In the genomic region with DNA sequence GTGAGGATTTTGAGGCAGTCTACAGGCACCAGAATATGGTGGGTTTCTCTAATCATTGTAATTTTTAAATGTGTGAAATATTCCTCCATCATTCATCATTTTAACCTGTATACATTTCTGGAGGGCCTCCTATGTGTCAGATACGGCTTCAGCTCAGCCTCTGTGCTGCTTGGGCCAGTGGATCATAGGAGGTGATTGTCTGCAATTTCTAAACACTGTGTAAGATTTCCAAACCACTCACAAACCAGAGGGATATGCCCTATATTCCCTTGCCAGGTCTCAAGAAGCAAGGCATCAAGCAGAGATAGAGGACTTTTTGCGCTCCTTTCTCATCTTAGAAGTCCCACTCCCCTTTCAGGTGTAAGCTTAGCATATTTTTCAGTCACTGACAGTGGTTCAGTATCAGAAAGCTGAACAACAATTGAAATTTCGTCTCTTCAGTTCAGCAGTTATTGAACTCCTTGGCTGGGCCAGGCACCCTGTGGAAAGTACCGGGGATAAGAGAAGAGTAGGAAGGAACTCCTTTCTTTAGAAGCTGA, we compare ENCODE assay signal across 1 cellular context.
TF ChIP-seq lines count a peak whose summit lies in the region.

No MANE protein-coding gene starts in this region.

TF ChIP-seq in GM23338, 12 proteins besides CTCF, POLR2A, EP300 and RAD21 (continued from another document):
- TF ChIP-seq, protein P1, sequence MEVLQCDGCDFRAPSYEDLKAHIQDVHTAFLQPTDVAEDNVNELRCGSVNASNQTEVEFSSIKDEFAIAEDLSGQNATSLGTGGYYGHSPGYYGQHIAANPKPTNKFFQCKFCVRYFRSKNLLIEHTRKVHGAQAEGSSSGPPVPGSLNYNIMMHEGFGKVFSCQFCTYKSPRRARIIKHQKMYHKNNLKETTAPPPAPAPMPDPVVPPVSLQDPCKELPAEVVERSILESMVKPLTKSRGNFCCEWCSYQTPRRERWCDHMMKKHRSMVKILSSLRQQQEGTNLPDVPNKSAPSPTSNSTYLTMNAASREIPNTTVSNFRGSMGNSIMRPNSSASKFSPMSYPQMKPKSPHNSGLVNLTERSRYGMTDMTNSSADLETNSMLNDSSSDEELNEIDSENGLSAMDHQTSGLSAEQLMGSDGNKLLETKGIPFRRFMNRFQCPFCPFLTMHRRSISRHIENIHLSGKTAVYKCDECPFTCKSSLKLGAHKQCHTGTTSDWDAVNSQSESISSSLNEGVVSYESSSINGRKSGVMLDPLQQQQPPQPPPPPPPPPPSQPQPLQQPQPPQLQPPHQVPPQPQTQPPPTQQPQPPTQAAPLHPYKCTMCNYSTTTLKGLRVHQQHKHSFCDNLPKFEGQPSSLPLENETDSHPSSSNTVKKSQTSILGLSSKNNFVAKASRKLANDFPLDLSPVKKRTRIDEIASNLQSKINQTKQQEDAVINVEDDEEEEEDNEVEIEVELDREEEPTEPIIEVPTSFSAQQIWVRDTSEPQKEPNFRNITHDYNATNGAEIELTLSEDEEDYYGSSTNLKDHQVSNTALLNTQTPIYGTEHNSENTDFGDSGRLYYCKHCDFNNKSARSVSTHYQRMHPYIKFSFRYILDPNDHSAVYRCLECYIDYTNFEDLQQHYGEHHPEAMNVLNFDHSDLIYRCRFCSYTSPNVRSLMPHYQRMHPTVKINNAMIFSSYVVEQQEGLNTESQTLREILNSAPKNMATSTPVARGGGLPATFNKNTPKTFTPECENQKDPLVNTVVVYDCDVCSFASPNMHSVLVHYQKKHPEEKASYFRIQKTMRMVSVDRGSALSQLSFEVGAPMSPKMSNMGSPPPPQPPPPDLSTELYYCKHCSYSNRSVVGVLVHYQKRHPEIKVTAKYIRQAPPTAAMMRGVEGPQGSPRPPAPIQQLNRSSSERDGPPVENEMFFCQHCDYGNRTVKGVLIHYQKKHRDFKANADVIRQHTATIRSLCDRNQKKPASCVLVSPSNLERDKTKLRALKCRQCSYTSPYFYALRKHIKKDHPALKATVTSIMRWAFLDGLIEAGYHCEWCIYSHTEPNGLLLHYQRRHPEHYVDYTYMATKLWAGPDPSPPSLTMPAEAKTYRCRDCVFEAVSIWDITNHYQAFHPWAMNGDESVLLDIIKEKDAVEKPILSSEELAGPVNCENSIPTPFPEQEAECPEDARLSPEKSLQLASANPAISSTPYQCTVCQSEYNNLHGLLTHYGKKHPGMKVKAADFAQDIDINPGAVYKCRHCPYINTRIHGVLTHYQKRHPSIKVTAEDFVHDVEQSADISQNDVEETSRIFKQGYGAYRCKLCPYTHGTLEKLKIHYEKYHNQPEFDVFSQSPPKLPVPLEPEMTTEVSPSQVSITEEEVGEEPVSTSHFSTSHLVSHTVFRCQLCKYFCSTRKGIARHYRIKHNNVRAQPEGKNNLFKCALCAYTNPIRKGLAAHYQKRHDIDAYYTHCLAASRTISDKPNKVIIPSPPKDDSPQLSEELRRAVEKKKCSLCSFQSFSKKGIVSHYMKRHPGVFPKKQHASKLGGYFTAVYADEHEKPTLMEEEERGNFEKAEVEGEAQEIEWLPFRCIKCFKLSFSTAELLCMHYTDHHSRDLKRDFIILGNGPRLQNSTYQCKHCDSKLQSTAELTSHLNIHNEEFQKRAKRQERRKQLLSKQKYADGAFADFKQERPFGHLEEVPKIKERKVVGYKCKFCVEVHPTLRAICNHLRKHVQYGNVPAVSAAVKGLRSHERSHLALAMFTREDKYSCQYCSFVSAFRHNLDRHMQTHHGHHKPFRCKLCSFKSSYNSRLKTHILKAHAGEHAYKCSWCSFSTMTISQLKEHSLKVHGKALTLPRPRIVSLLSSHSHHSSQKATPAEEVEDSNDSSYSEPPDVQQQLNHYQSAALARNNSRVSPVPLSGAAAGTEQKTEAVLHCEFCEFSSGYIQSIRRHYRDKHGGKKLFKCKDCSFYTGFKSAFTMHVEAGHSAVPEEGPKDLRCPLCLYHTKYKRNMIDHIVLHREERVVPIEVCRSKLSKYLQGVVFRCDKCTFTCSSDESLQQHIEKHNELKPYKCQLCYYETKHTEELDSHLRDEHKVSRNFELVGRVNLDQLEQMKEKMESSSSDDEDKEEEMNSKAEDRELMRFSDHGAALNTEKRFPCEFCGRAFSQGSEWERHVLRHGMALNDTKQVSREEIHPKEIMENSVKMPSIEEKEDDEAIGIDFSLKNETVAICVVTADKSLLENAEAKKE (CRISPR knock-in tag; IDR thresholded peaks at IDR 0.05), result no peak
- TF ChIP-seq, protein P2, sequence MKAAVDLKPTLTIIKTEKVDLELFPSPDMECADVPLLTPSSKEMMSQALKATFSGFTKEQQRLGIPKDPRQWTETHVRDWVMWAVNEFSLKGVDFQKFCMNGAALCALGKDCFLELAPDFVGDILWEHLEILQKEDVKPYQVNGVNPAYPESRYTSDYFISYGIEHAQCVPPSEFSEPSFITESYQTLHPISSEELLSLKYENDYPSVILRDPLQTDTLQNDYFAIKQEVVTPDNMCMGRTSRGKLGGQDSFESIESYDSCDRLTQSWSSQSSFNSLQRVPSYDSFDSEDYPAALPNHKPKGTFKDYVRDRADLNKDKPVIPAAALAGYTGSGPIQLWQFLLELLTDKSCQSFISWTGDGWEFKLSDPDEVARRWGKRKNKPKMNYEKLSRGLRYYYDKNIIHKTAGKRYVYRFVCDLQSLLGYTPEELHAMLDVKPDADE (IDR thresholded peaks at IDR 0.05), result no peak
- no peak for TF ChIP-seq CREB1 (CRISPR knock-in tag; IDR thresholded peaks at IDR 0.05; ENCODE audit: low read depth)
- no peak for TF ChIP-seq ZNF114 (CRISPR knock-in tag; IDR thresholded peaks at IDR 0.05)
- TF ChIP-seq JUNB (IDR thresholded peaks at IDR 0.05; ENCODE audit: unreplicated experiment), result no peak
- no peak for TF ChIP-seq ZNF331 (CRISPR knock-in tag; IDR thresholded peaks at IDR 0.05; ENCODE audit: low read depth)
